In the genomic region with DNA sequence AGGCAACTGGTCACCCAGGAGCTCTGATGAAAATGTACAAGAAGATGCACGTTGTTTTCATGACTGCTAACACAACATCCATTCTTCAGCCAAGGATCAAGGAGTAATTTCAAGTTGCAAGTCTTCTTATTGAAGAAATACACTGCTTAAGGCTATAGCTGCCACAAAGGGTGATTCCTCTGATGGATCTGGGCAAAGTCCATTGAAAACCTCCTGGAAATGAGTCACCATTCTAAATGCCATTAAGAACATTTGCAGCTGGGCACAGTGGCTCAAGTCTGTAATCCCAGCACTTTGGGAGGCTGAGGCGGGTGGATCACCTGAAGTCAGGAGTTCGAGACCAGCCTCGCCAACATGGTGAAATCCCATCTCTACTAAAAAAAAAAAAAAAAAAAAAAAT, we compare ENCODE assay signal across 8 cellular contexts.
DNase-seq lines count a peak whose midpoint lies in the region; ATAC-seq, FAIRE-seq and TF ChIP-seq lines count a peak whose summit lies in the region.
"Not testable (repeated sequence)": the region's sequence is repeated elsewhere in the genome, so short reads cannot be mapped to it uniquely, and the experiment has no call there.

No MANE protein-coding gene starts in this region.

- not testable (repeated sequence) for TF ChIP-seq POLR2A in HCT116 (IDR thresholded peaks at IDR 0.05; ENCODE audit: borderline replicate concordance, extremely low read depth, insufficient read depth, insufficient read length); HepG2 (IDR thresholded peaks at IDR 0.05; ENCODE audit: insufficient read depth in 1 of 2, low read depth in 2 of 2, low read length in 2 of 2)

- H3K27ac ChIP-seq in HCT116 (ENCODE audit: low read depth, low read length) (peak overlapping the region; percentile 11; the same call in 1 of the 2 replicates), epithelial cell of prostate (peak overlapping the region; percentile 11)
- not testable (repeated sequence) for H3K27ac ChIP-seq in PC-3 (ENCODE audit: low read length); astrocyte (ENCODE audit: low read depth, low read length); HepG2 (ENCODE audit: extremely low read length, insufficient read depth, low read length); small intestine (ENCODE audit: low read depth in 1 of 2, low read length in 1 of 2)

- H3K79me2 ChIP-seq in HCT116 (ENCODE audit: insufficient read depth, low read length) (peaks cover 22% of the 10 kb centered on the region), PC-3 (ENCODE audit: low read length) (peaks cover 13% of the 10 kb centered on the region)
- not testable (repeated sequence) for H3K79me2 ChIP-seq in astrocyte (ENCODE audit: insufficient read depth, low read length); HepG2 (ENCODE audit: insufficient read depth, low read length)

- not testable (repeated sequence) for H3K9ac ChIP-seq in HCT116 (ENCODE audit: low read length); PC-3 (ENCODE audit: low read length); astrocyte (ENCODE audit: low read length); HepG2 (ENCODE audit: insufficient read depth, low read depth, low read length)

- 95% methylated on average over 4 of the region's 4 CpGs for WGBS in HepG2 (ENCODE audit: low lambda C conversion rate)
- WGBS in small intestine, 3 donors: 79 to 95% (median 85%) methylated on average over 4 of the region's 4 CpGs

- not testable (repeated sequence) for TF ChIP-seq CTCF in Calu3 (IDR thresholded peaks at IDR 0.05; ENCODE audit: unreplicated experiment); HCT116 (IDR thresholded peaks at IDR 0.05 in 2 of 3, conservative IDR thresholded peaks at IDR 0.05 in 1 of 3; ENCODE audit: borderline replicate concordance in 1 of 3, insufficient read depth in 1 of 3, low read depth in 2 of 3, low read length in 2 of 3); PC-3 (conservative IDR thresholded peaks at IDR 0.05; ENCODE audit: low read depth, low read length); astrocyte (IDR thresholded peaks at IDR 0.05; ENCODE audit: insufficient read depth, low read depth, low read length); foreskin fibroblast (IDR thresholded peaks at IDR 0.05; ENCODE audit: low read depth, low read length); HepG2 (CRISPR knock-in tag; IDR thresholded peaks at IDR 0.05)

- H3K9me3 Mint-ChIP-seq in Calu3 (ENCODE audit: low read depth, unreplicated experiment); astrocyte (ENCODE audit: unreplicated experiment): not testable (repeated sequence)

- H3K9me3 ChIP-seq in HCT116 (ENCODE audit: control insufficient read depth in 1 of 2, insufficient read depth in 1 of 2, low read depth in 1 of 2, low read length in 2 of 2); PC-3 (ENCODE audit: low read length); astrocyte (ENCODE audit: insufficient read depth, low read depth, low read length); HepG2 (ENCODE audit: low read length); small intestine (ENCODE audit: control insufficient read depth, low read depth): not testable (repeated sequence)

- not testable (repeated sequence) for FAIRE-seq in astrocyte (lab: Jason Lieb, UNC); HepG2 (lab: Jason Lieb, UNC); small intestine (lab: Jason Lieb, UNC)

- not testable (repeated sequence) for H3F3A ChIP-seq in PC-3 (ENCODE audit: low read length, unreplicated experiment)

- peaks cover 25 to 44% of the 10 kb centered on the region in 2 experiments for H3K4me1 ChIP-seq in HCT116 (ENCODE audit: control insufficient read depth in 1 of 2, insufficient read depth in 2 of 2, low read length in 2 of 2)
- H3K4me1 ChIP-seq in PC-3 (ENCODE audit: insufficient read depth, low read length); astrocyte (ENCODE audit: insufficient read depth, low read length); HepG2 (ENCODE audit: insufficient read depth, low read length); small intestine (ENCODE audit: control insufficient read depth in 2 of 2, insufficient read depth in 1 of 2, low read depth in 1 of 2, low read length in 1 of 2): not testable (repeated sequence)

- H3K36me3 ChIP-seq in HCT116 (ENCODE audit: control insufficient read depth in 1 of 2, insufficient read depth in 2 of 2, low read length in 2 of 2); PC-3 (ENCODE audit: low read depth, low read length); astrocyte (ENCODE audit: insufficient read depth, low read length); HepG2 (replicated peaks in 1 of 2; ENCODE audit: control insufficient read depth in 1 of 2, insufficient read depth in 2 of 2, low read length in 2 of 2); small intestine (ENCODE audit: control insufficient read depth in 2 of 2, insufficient read depth in 2 of 2, low read length in 2 of 2): not testable (repeated sequence)

- BruUV-seq in Calu3 (replicated peaks; lab: Mats Ljungman, UMichigan); HCT116 (replicated peaks; lab: Mats Ljungman, UMichigan); PC-3 (replicated peaks; lab: Mats Ljungman, UMichigan); HepG2 (replicated peaks; lab: Mats Ljungman, UMichigan): not testable (repeated sequence)

- in situ Hi-C loops in HepG2 (cut with HindIII; ENCODE audit: extremely low pct_ligation_motif_present, low pct_unique_long_range_greater_than_20kb): not testable (repeated sequence)

- H3K4me1 Mint-ChIP-seq in Calu3 (ENCODE audit: low read depth, unreplicated experiment): not testable (repeated sequence)
- peaks cover 21% of the 10 kb centered on the region for H3K4me1 Mint-ChIP-seq in astrocyte (ENCODE audit: low read depth, unreplicated experiment)

- not testable (repeated sequence) for H3K9me2 ChIP-seq in HCT116 (ENCODE audit: insufficient read depth); PC-3 (replicated peaks; ENCODE audit: low read length)

- not testable (repeated sequence) for H3K4me3 ChIP-seq in HCT116 (replicated peaks in 1 of 2; ENCODE audit: low read depth in 1 of 2, low read length in 2 of 2); PC-3 (ENCODE audit: low read length); astrocyte (ENCODE audit: insufficient read depth, low read depth, low read length); foreskin fibroblast (ENCODE audit: low read depth in 1 of 2, low read length in 2 of 2); HepG2 (replicated peaks in 1 of 3; ENCODE audit: insufficient read depth in 1 of 3, low read depth in 2 of 3, low read length in 3 of 3); small intestine (ENCODE audit: low read depth in 1 of 2, low read length in 2 of 2)

- not testable (repeated sequence) for H3K36me3 Mint-ChIP-seq in Calu3 (ENCODE audit: insufficient read depth, unreplicated experiment); astrocyte (ENCODE audit: low read depth, unreplicated experiment)

- peak overlapping the region; percentile 62 for H3K4me2 ChIP-seq in HCT116 (ENCODE audit: low read length)
- H3K4me2 ChIP-seq in PC-3 (ENCODE audit: low read length); astrocyte (ENCODE audit: low read length); HepG2 (ENCODE audit: low read depth, low read length): not testable (repeated sequence)

- POLR2A ChIA-PET in HCT116 (lab: Charles Lee); PC-3 (lab: Charles Lee; ENCODE audit: unreplicated experiment); HepG2 (lab: Yijun Ruan, JAX): not testable (repeated sequence)

- TF ChIP-seq RAD21 in HCT116 (IDR thresholded peaks at IDR 0.05; ENCODE audit: low read depth); HepG2 (CRISPR knock-in tag; IDR thresholded peaks at IDR 0.05): not testable (repeated sequence)

- not testable (repeated sequence) for H3K27me3 Mint-ChIP-seq in Calu3 (ENCODE audit: unreplicated experiment); astrocyte (ENCODE audit: low read depth, unreplicated experiment)

- CTCF ChIA-PET in Calu3 (lab: Charles Lee): interaction anchor here (0.9 kb wide), 1 partner anchor 16 kb away, joined by 8 read pairs; no protein-coding TSS in a partner anchor
- CTCF ChIA-PET in HCT116 (lab: Charles Lee); PC-3 (lab: Charles Lee); HepG2 (lab: Yijun Ruan, JAX; ENCODE audit: low intra/inter-chr PET ratio, low total read pairs): not testable (repeated sequence)

- DNase-seq in Calu3 (peak; percentile 37), HCT116 (ENCODE audit: low read depth, low spot score) (peak; percentile 49), PC-3 (peak; percentile 50), astrocyte (ENCODE audit: low read depth) (peak; percentile 2), foreskin fibroblast (peak; percentile 45 to 76), HepG2 (ENCODE audit: low spot score) (peak; percentile 26), small intestine (peak; percentile 88)
- not testable (repeated sequence) for DNase-seq in epithelial cell of prostate (ENCODE audit: low read depth, low spot score)

- H3K27ac Mint-ChIP-seq in Calu3 (ENCODE audit: unreplicated experiment); astrocyte (ENCODE audit: unreplicated experiment): not testable (repeated sequence)

- not testable (repeated sequence) for H4K20me1 ChIP-seq in HCT116 (ENCODE audit: insufficient read depth); PC-3 (ENCODE audit: low read length); HepG2 (ENCODE audit: insufficient read depth, low read length)
- peaks cover 15% of the 10 kb centered on the region for H4K20me1 ChIP-seq in astrocyte (ENCODE audit: insufficient read depth, low read length)

- H2AFZ ChIP-seq in HCT116 (ENCODE audit: low read depth, low read length, poor library complexity, severe bottlenecking); PC-3 (ENCODE audit: low read length); astrocyte (ENCODE audit: low read depth, low read length); HepG2 (ENCODE audit: low read length): not testable (repeated sequence)

- RAD21 ChIA-PET in HCT116 (lab: Charles Lee; ENCODE audit: low non-redundant PET in 1 of 2, low total read pairs in 2 of 2, uncharacterized antibody in 2 of 2, unreplicated experiment in 2 of 2): not testable (repeated sequence)

- not testable (repeated sequence) for TF ChIP-seq EP300 in HepG2 (IDR thresholded peaks at IDR 0.05; ENCODE audit: low read depth in 2 of 2, low read length in 2 of 2); HepG2 (CRISPR knock-in tag; IDR thresholded peaks at IDR 0.05; ENCODE audit: borderline replicate concordance)

- ATAC-seq in HCT116 (peak; percentile 68), PC-3 (peak; percentile 47)
- not testable (repeated sequence) for ATAC-seq in HepG2

- H3K4me3 Mint-ChIP-seq in Calu3 (ENCODE audit: low read depth, unreplicated experiment); astrocyte (ENCODE audit: unreplicated experiment): not testable (repeated sequence)

- H3K27me3 ChIP-seq in HCT116 (ENCODE audit: insufficient read depth, low read length); PC-3 (ENCODE audit: low read length); astrocyte (ENCODE audit: insufficient read depth, low read length); HepG2 (ENCODE audit: control insufficient read depth in 1 of 2, insufficient read depth in 2 of 2, low read length in 2 of 2); small intestine (ENCODE audit: control insufficient read depth in 2 of 2, insufficient read depth in 2 of 2, low read length in 2 of 2): not testable (repeated sequence)

- intact Hi-C loops in Calu3 (cut with micrococcal nuclease; ENCODE audit: unreplicated experiment); HCT116 (cut with micrococcal nuclease); PC-3 (cut with micrococcal nuclease): not testable (repeated sequence)
- intact Hi-C loops in HepG2 (cut with micrococcal nuclease; ENCODE audit: unreplicated experiment): loop anchor here (1.0 kb wide), 1 partner anchor 26 kb away; no protein-coding TSS in a partner anchor
